26 cellular contexts compared by ENCODE assay signal in genomic region chr15:47377465-47377864, GRCh38.
"Had no signal": no experiment of that assay in that cellular context is flagged by ENCODE, and none has a peak within 500 bp of the region (broad histone marks: within the 10 kb centered on the region; RNA-seq: fewer than 3 reads in every experiment).

No MANE protein-coding gene starts in this region.

- H3K27ac ChIP-seq: left ventricle myocardium inferior, ovary, right atrium auricular region, right lobe of liver, tibial nerve, uterus had no signal

- H3K27ac Mint-ChIP-seq: immature natural killer cell; mesothelial cell of epicardium; natural killer cell; nephron progenitor cell; progenitor cell of endocrine pancreas; stimulated activated memory B cell treated with anti-CD40 and anti-IgM and Interleukin-4, amounts not matched to agents 10 μg/mL and 1 μg/mL and 100 μg/mL, for 72 hours; stimulated activated naive CD8-positive, alpha-beta T cell treated with anti-CD3 and anti-CD28 coated beads, Interleukin-15, amount 100 ng/mL, for 72 hours; type B pancreatic cell had no signal

- H3K9me3 Mint-ChIP-seq: mesothelial cell of epicardium; nephron progenitor cell; stimulated activated memory B cell treated with anti-CD40 and anti-IgM and Interleukin-4, amounts not matched to agents 10 μg/mL and 1 μg/mL and 100 μg/mL, for 72 hours had no signal

- H3K36me3 Mint-ChIP-seq: immature natural killer cell; mesothelial cell of epicardium; naive B cell; natural killer cell; stimulated activated memory B cell treated with anti-CD40 and anti-IgM and Interleukin-4, amounts not matched to agents 10 μg/mL and 1 μg/mL and 100 μg/mL, for 72 hours; type B pancreatic cell had no signal

- H3K27me3 Mint-ChIP-seq: stimulated activated memory B cell treated with anti-CD40 and anti-IgM and Interleukin-4, amounts not matched to agents 10 μg/mL and 1 μg/mL and 100 μg/mL, for 72 hours; type B pancreatic cell had no signal

- ATAC-seq: natural killer cell; right lobe of liver; stimulated activated memory B cell treated with anti-CD40 and anti-IgM and Interleukin-4, amounts not matched to agents 10 μg/mL and 1 μg/mL and 100 μg/mL, for 72 hours; stimulated activated naive CD8-positive, alpha-beta T cell treated with anti-CD3 and anti-CD28 coated beads, Interleukin-15, amount 100 ng/mL, for 72 hours had no signal

- H3K4me1 Mint-ChIP-seq: immature natural killer cell; naive B cell; natural killer cell; stimulated activated memory B cell treated with anti-CD40 and anti-IgM and Interleukin-4, amounts not matched to agents 10 μg/mL and 1 μg/mL and 100 μg/mL, for 72 hours; stimulated activated naive CD8-positive, alpha-beta T cell treated with anti-CD3 and anti-CD28 coated beads, Interleukin-15, amount 100 ng/mL, for 72 hours had no signal

- H3K27me3 ChIP-seq: ovary, right atrium auricular region, right lobe of liver, tibial nerve, uterus had no signal

- H3K9me3 ChIP-seq: left ventricle myocardium inferior, ovary, right atrium auricular region, right lobe of liver, tibial nerve, uterus had no signal

- H3K36me3 ChIP-seq: left ventricle myocardium inferior, ovary, right atrium auricular region, right lobe of liver, tibial nerve, uterus had no signal

- FAIRE-seq: islet of Langerhans had no signal

- DNase-seq: hypothalamus; immature natural killer cell; left ventricle myocardium inferior; mesendoderm; naive B cell; natural killer cell; nephron progenitor cell; ovary; right lobe of liver; stimulated activated CD4-positive, alpha-beta T cell treated with anti-CD3 and anti-CD28 coated beads, Interleukin-1b, Interleukin-23, amount 100 ng/mL, for 48 hours; stimulated activated CD4-positive, alpha-beta T cell treated with anti-CD3 and anti-CD28 coated beads, Interleukin-2, amount 100 ng/mL, for 48 hours; stimulated activated CD4-positive, alpha-beta T cell treated with anti-CD3 and anti-CD28 coated beads, Interleukin-4, amount 100 ng/mL, for 4 hours; stimulated activated CD8-positive, alpha-beta memory T cell treated with anti-CD3 and anti-CD28 coated beads, Interleukin-4, amount 100 ng/mL, for 48 hours; stimulated activated naive CD4-positive, alpha-beta T cell treated with Interleukin-2 at 50 U/mL for 16 hours; stimulated activated naive CD8-positive, alpha-beta T cell treated with anti-CD3 and anti-CD28 coated beads, Interleukin-15, amount 100 ng/mL, for 72 hours; substantia nigra; uterus had no signal

- H3K4me3 Mint-ChIP-seq: immature natural killer cell; mesothelial cell of epicardium; naive B cell; natural killer cell; nephron progenitor cell; stimulated activated memory B cell treated with anti-CD40 and anti-IgM and Interleukin-4, amounts not matched to agents 10 μg/mL and 1 μg/mL and 100 μg/mL, for 72 hours; stimulated activated naive CD8-positive, alpha-beta T cell treated with anti-CD3 and anti-CD28 coated beads, Interleukin-15, amount 100 ng/mL, for 72 hours; type B pancreatic cell had no signal

- H3K4me1 ChIP-seq: left ventricle myocardium inferior, right atrium auricular region, right lobe of liver, tibial nerve, uterus had no signal

- H3K4me3 ChIP-seq: left ventricle myocardium inferior, lung, ovary, right atrium auricular region, right lobe of liver, smooth muscle cell, tibial nerve, uterus had no signal
